ENCODE assay signal across 8 cellular contexts in genomic region chrX:132490086-132490419, GRCh38. TPM values are rescaled to one million over a fixed set of nuclear protein-coding genes. Genes with fewer than 3 reads are reported as not detected.
DNase-seq lines count a peak whose midpoint lies in the region; ATAC-seq and TF ChIP-seq lines count a peak whose summit lies in the region.

No MANE protein-coding gene starts in this region.

- H3K4me1 Mint-ChIP-seq in T-helper 1 cell treated with Interleukin-12 subunit alpha and Interleukin-12 subunit beta and Interleukin-4 antibody, amounts not matched to agents 30 μg/mL and 1 μg/mL, for 36 hours (ENCODE audit: low read depth): peaks cover 19% of the 10 kb centered on the region

- H3K36me3 Mint-ChIP-seq in T-helper 1 cell treated with Interleukin-12 subunit alpha and Interleukin-12 subunit beta and Interleukin-4 antibody, amounts not matched to agents 30 μg/mL and 1 μg/mL, for 36 hours (ENCODE audit: low read depth): no peaks in the 10 kb centered on the region

- peak overlapping the region; percentile 89 for H3K4me3 Mint-ChIP-seq in T-helper 1 cell treated with Interleukin-12 subunit alpha and Interleukin-12 subunit beta and Interleukin-4 antibody, amounts not matched to agents 30 μg/mL and 1 μg/mL, for 36 hours

- no peaks in the 10 kb centered on the region for H3K9me3 Mint-ChIP-seq in T-helper 1 cell treated with Interleukin-12 subunit alpha and Interleukin-12 subunit beta and Interleukin-4 antibody, amounts not matched to agents 30 μg/mL and 1 μg/mL, for 36 hours

- no peak for DNase-seq in T-helper 1 cell
- DNase-seq in RWPE1 (ENCODE audit: low spot score): no peak
- no peak for DNase-seq in fibroblast of the aortic adventitia (ENCODE audit: low read depth)
- no peak for DNase-seq in NCI-H82 treated with DMSO at 0.1 percent for 48 hours (lab: John Stamatoyannopoulos, UW; ENCODE audit: unreplicated experiment)
- DNase-seq in HCEC 1CT: no peak

- POLR2A ChIA-PET in RWPE1 (lab: Yijun Ruan, JAX; ENCODE audit: low non-redundant PET): no interaction called here

- TF ChIP-seq CTCF in RWPE1 (conservative IDR thresholded peaks at IDR 0.05; ENCODE audit: low read depth): no peak
- no peak for TF ChIP-seq CTCF in fibroblast of the aortic adventitia (IDR thresholded peaks at IDR 0.05; ENCODE audit: insufficient read depth, low read length)

- CTCF ChIA-PET in RWPE1 (lab: Yijun Ruan, JAX): no interaction called here

- peak; percentile 5 for ATAC-seq in HG02884 (IDR thresholded peaks at IDR 0.05; ENCODE audit: unreplicated experiment)

- H3K4me3 ChIP-seq in fibroblast of the aortic adventitia (ENCODE audit: low read depth, low read length) (peak overlapping the region; percentile 55), skin epidermis (peak overlapping the region; percentile 46 to 63 (median 60))

- H3K27ac Mint-ChIP-seq in T-helper 1 cell treated with Interleukin-12 subunit alpha and Interleukin-12 subunit beta and Interleukin-4 antibody, amounts not matched to agents 30 μg/mL and 1 μg/mL, for 36 hours: peak overlapping the region; percentile 92

- H3K27me3 Mint-ChIP-seq in T-helper 1 cell treated with Interleukin-12 subunit alpha and Interleukin-12 subunit beta and Interleukin-4 antibody, amounts not matched to agents 30 μg/mL and 1 μg/mL, for 36 hours (ENCODE audit: low read depth): peaks cover 8% of the 10 kb centered on the region

- H3K27ac ChIP-seq in RWPE1 (peak overlapping the region; percentile 89), skin epidermis (peak overlapping the region in 17 of 21 experiments; percentile 80 to 95 (median 89))

RNA-seq across cellular contexts. Expression of gene MBNL3, which starts 1.2 kb away (rescaled TPM):
- total RNA-seq in fibroblast of the aortic adventitia (ENCODE audit: low replicate concordance): 5.8 and 10.2 TPM in 2 replicates
